ENCODE assay signal across 19 cellular contexts in genomic region chr19:6503407-6504201, GRCh38. TPM values are rescaled to one million over a fixed set of nuclear protein-coding genes. Genes with fewer than 3 reads are reported as not detected.
DNase-seq lines count a peak whose midpoint lies in the region; ATAC-seq and TF ChIP-seq lines count a peak whose summit lies in the region.
"Had no signal": no experiment of that assay in that cellular context is flagged by ENCODE, and none has a peak within 500 bp of the region (broad histone marks: within the 10 kb centered on the region; RNA-seq: fewer than 3 reads in every experiment).

No MANE protein-coding gene starts in this region.

- H3K27me3 ChIP-seq in OCI-LY3 (ENCODE audit: low read depth, low read length) = no peaks in the 10 kb centered on the region
- H3K27me3 ChIP-seq in osteoblast (ENCODE audit: insufficient read depth, low read length) = peaks cover 26% of the 10 kb centered on the region
- H3K27me3 ChIP-seq: body of pancreas had no signal

- H3K9ac ChIP-seq in OCI-LY3 (ENCODE audit: low read length) = no peak overlapping the region

- no peaks in the 10 kb centered on the region for H3K79me2 ChIP-seq in OCI-LY3 (ENCODE audit: low read length)
- no peaks in the 10 kb centered on the region for H3K79me2 ChIP-seq in osteoblast (ENCODE audit: insufficient read depth, low read length)

- H3K4me1 Mint-ChIP-seq in activated naive CD4-positive, alpha-beta T cell treated with anti-CD3 and anti-CD28 coated beads, Interleukin-2, amount 50 U/mL, for 24 hours = peaks cover 24% of the 10 kb centered on the region
- peaks cover 23% of the 10 kb centered on the region for H3K4me1 Mint-ChIP-seq in central memory CD8-positive, alpha-beta T cell

- TF ChIP-seq CTCF in OCI-LY3 (IDR thresholded peaks at IDR 0.05; ENCODE audit: low read depth, low read length) = no peak
- no peak for TF ChIP-seq CTCF in osteoblast (IDR thresholded peaks at IDR 0.05; ENCODE audit: extremely low read depth, low read depth, low read length)

- no peak overlapping the region for H3K27ac ChIP-seq in OCI-LY3 (ENCODE audit: low read length)
- no peak overlapping the region for H3K27ac ChIP-seq in osteoblast (ENCODE audit: low read depth, low read length)
- H3K27ac ChIP-seq: body of pancreas, stomach had no signal

- H3K4me3 ChIP-seq in OCI-LY3 (ENCODE audit: low read length) (no peak overlapping the region), osteoblast (ENCODE audit: insufficient read depth, low read length) (no peak overlapping the region)
- H3K4me3 ChIP-seq: body of pancreas, mucosa of descending colon, smooth muscle cell had no signal

- H3K27me3 Mint-ChIP-seq in activated naive CD4-positive, alpha-beta T cell treated with anti-CD3 and anti-CD28 coated beads, Interleukin-2, amount 50 U/mL, for 24 hours = peaks cover 2% of the 10 kb centered on the region
- H3K27me3 Mint-ChIP-seq in central memory CD8-positive, alpha-beta T cell = no peaks in the 10 kb centered on the region

- H2AFZ ChIP-seq in OCI-LY3 (ENCODE audit: low read depth, low read length) (no peak overlapping the region), osteoblast (ENCODE audit: low read length) (no peak overlapping the region)

- no peaks in the 10 kb centered on the region for H3K36me3 Mint-ChIP-seq in activated naive CD4-positive, alpha-beta T cell treated with anti-CD3 and anti-CD28 coated beads, Interleukin-2, amount 50 U/mL, for 24 hours
- no peaks in the 10 kb centered on the region for H3K36me3 Mint-ChIP-seq in activated naive CD4-positive, alpha-beta T cell treated with anti-CD3 and anti-CD28 coated beads, Interleukin-2, amount 50 U/mL, for 72 hours
- H3K36me3 Mint-ChIP-seq in central memory CD8-positive, alpha-beta T cell (ENCODE audit: insufficient read depth) = peaks cover 3% of the 10 kb centered on the region

- H3K4me1 ChIP-seq in OCI-LY3 (ENCODE audit: low read length) (peaks cover 31% of the 10 kb centered on the region), osteoblast (ENCODE audit: insufficient read depth, low read length) (no peaks in the 10 kb centered on the region)

- H3K27ac Mint-ChIP-seq in activated naive CD4-positive, alpha-beta T cell treated with anti-CD3 and anti-CD28 coated beads, Interleukin-2, amount 50 U/mL, for 24 hours = no peak overlapping the region
- H3K27ac Mint-ChIP-seq in activated naive CD4-positive, alpha-beta T cell treated with anti-CD3 and anti-CD28 coated beads, Interleukin-2, amount 50 U/mL, for 72 hours = no peak overlapping the region
- peak overlapping the region; percentile 62 for H3K27ac Mint-ChIP-seq in central memory CD8-positive, alpha-beta T cell (ENCODE audit: low read depth)
- H3K27ac Mint-ChIP-seq: HFFc6 had no signal

- H3K9me3 ChIP-seq in OCI-LY3 (ENCODE audit: insufficient read depth, low read length) (no peaks in the 10 kb centered on the region), osteoblast (ENCODE audit: low read depth, low read length) (no peaks in the 10 kb centered on the region)
- H3K9me3 ChIP-seq: body of pancreas, mucosa of descending colon, stomach had no signal

- H4K20me1 ChIP-seq in OCI-LY3 (ENCODE audit: insufficient read depth, low read length) (no peaks in the 10 kb centered on the region), osteoblast (ENCODE audit: insufficient read depth, low read length) (no peaks in the 10 kb centered on the region)

- no peak for ATAC-seq in activated naive CD4-positive, alpha-beta T cell treated with anti-CD3 and anti-CD28 coated beads, Interleukin-2, amount 50 U/mL, for 72 hours
- ATAC-seq in central memory CD8-positive, alpha-beta T cell (replicated peaks; ENCODE audit: extremely low read depth, poor library complexity, severe bottlenecking) = no peak
- ATAC-seq in HG02852 (IDR thresholded peaks at IDR 0.05; ENCODE audit: unreplicated experiment) = no peak
- ATAC-seq: body of pancreas, esophagus mucosa, mucosa of descending colon had no signal

- H3K4me2 ChIP-seq in OCI-LY3 (ENCODE audit: low read length) (peak overlapping the region; percentile 98; the same call in 1 of the 2 replicates), osteoblast (ENCODE audit: insufficient read depth, low read length) (no peak overlapping the region)
- H3K4me2 ChIP-seq: smooth muscle cell had no signal

- H3K36me3 ChIP-seq in OCI-LY3 (replicated peaks; ENCODE audit: low read depth, low read length) (peaks cover 19% of the 10 kb centered on the region), osteoblast (ENCODE audit: insufficient read depth, low read length) (no peaks in the 10 kb centered on the region)
- H3K36me3 ChIP-seq: stomach had no signal

- H3K4me3 Mint-ChIP-seq in activated naive CD4-positive, alpha-beta T cell treated with anti-CD3 and anti-CD28 coated beads, Interleukin-2, amount 50 U/mL, for 24 hours = peak overlapping the region; percentile 6
- peak overlapping the region; percentile 89 for H3K4me3 Mint-ChIP-seq in central memory CD8-positive, alpha-beta T cell
- H3K4me3 Mint-ChIP-seq: HFFc6 had no signal

- no peak for DNase-seq in activated naive CD4-positive, alpha-beta T cell treated with anti-CD3 and anti-CD28 coated beads, Interleukin-2, amount 50 U/mL, for 72 hours (ENCODE audit: low spot score in 2 of 2)
- DNase-seq in central memory CD8-positive, alpha-beta T cell (ENCODE audit: low spot score in 2 of 2) = no peak
- DNase-seq in osteoblast (ENCODE audit: insufficient read length, low spot score, missing footprints) = peak; percentile 42
- no peak for DNase-seq in GM19238 (ENCODE audit: insufficient read length, low spot score)
- no peak for DNase-seq in stimulated activated CD4-positive, alpha-beta T cell treated with anti-CD3 and anti-CD28 coated beads, Interleukin-12 subunit alpha, Interleukin-12 subunit beta, amount 100 ng/mL, for 4 hours
- DNase-seq: activated CD4-positive, alpha-beta T cell treated with anti-CD3 and anti-CD28 coated beads, Interleukin-2, amount 50 U/mL, for 48 hours; body of pancreas; GDM1; HFFc6; mucosa of descending colon; NCI-H1105 treated with DMSO at 0.1 percent for 48 hours; posterior cingulate gyrus; stomach had no signal

- no peaks in the 10 kb centered on the region for H3K9me3 Mint-ChIP-seq in activated naive CD4-positive, alpha-beta T cell treated with anti-CD3 and anti-CD28 coated beads, Interleukin-2, amount 50 U/mL, for 24 hours
- no peaks in the 10 kb centered on the region for H3K9me3 Mint-ChIP-seq in activated naive CD4-positive, alpha-beta T cell treated with anti-CD3 and anti-CD28 coated beads, Interleukin-2, amount 50 U/mL, for 72 hours
- no peaks in the 10 kb centered on the region for H3K9me3 Mint-ChIP-seq in central memory CD8-positive, alpha-beta T cell
- H3K9me3 Mint-ChIP-seq: HFFc6 had no signal

RNA-seq across cellular contexts. Expression of gene TUBB4A, which starts 1.5 kb away (rescaled TPM):
- 1 to 10 TPM; 2.6 to 9.4 TPM for total RNA-seq in activated naive CD4-positive, alpha-beta T cell treated with anti-CD3 and anti-CD28 coated beads, Interleukin-2, amount 50 U/mL, for 72 hours
- total RNA-seq in osteoblast = not detected in 2 replicates
- total RNA-seq: dermis microvascular lymphatic vessel endothelial cell, HFFc6, smooth muscle cell had no signal

RNA-seq across cellular contexts. Expression of gene DENND1C, which starts 22.0 kb away (rescaled TPM):
- 10 to 100 TPM; 70.8 to 84.4 TPM for total RNA-seq in activated naive CD4-positive, alpha-beta T cell treated with anti-CD3 and anti-CD28 coated beads, Interleukin-2, amount 50 U/mL, for 72 hours
- total RNA-seq in osteoblast = not detected in 2 replicates
- total RNA-seq: dermis microvascular lymphatic vessel endothelial cell, HFFc6, smooth muscle cell had no signal

RNA-seq across cellular contexts. Expression of gene TNFSF9, which starts 27.2 kb away (rescaled TPM):
- total RNA-seq in activated naive CD4-positive, alpha-beta T cell treated with anti-CD3 and anti-CD28 coated beads, Interleukin-2, amount 50 U/mL, for 72 hours = 1 to 10 TPM in 1 of 2 donors, under 1 TPM in 1; 0.43 to 3.4 TPM
- total RNA-seq in osteoblast = 12.7 and 16.6 TPM in 2 replicates
- total RNA-seq: stomach had no signal

RNA-seq across cellular contexts. Expression of gene CRB3, which starts 39.5 kb away (rescaled TPM):
- 1 to 10 TPM in 1 of 2 donors, under 1 TPM in 1; 0.59 to 2.6 TPM for total RNA-seq in activated naive CD4-positive, alpha-beta T cell treated with anti-CD3 and anti-CD28 coated beads, Interleukin-2, amount 50 U/mL, for 72 hours
- not detected in 2 replicates for total RNA-seq in osteoblast
- total RNA-seq: dermis microvascular lymphatic vessel endothelial cell, HFFc6 had no signal

RNA-seq across cellular contexts. Expression of gene SLC25A23, which starts 44.0 kb away (rescaled TPM):
- total RNA-seq in activated naive CD4-positive, alpha-beta T cell treated with anti-CD3 and anti-CD28 coated beads, Interleukin-2, amount 50 U/mL, for 72 hours = 10 to 100 TPM in 1 of 2 donors, under 1 TPM in 1; 0.96 to 36.0 TPM
- 22.8 and 23.6 TPM in 2 replicates for total RNA-seq in osteoblast

Comparison
In these comparisons a context has a peak if more than half of its experiments do, and no peak if none do; other contexts are left out.
1. RNA of gene DENND1C, which starts 22.0 kb away (total RNA-seq): 70.8 to 84.4 TPM in activated naive CD4-positive, alpha-beta T cell treated with anti-CD3 and anti-CD28 coated beads, Interleukin-2, amount 50 U/mL, for 72 hours; not detected in osteoblast; every median in the first group is over 10 times any median in the second.